ENCODE assay signal across 22 cellular contexts in the genomic region with DNA sequence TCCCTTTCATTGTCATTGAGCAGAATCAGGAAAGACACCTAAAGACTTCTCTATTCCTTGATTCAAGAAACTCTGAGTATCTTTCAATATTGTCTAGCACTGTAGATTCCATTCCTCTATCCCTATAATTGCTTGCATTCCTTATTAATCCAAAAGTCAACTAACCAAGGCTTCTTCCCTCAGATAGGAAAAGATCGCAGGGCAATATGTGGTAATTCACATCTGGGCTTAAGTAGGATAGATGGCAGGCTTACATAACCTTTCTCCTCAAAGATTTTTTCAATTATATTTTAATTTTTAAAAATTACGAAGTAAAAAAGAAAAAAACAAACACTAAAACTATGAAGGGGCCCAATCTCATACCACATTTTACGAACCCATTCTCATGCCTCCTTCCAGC.
"Had no signal": no experiment of that assay in that cellular context is flagged by ENCODE, and none has a peak within 500 bp of the region (broad histone marks: within the 10 kb centered on the region; RNA-seq: fewer than 3 reads in every experiment).

No MANE protein-coding gene starts in this region.

- H3K9ac ChIP-seq: SK-N-SH had no signal

- H3K4me2 ChIP-seq: SK-N-SH had no signal

- H3K9me2 ChIP-seq: SK-N-SH had no signal

- H3K9me3 ChIP-seq: SK-N-SH had no signal

- ATAC-seq: Panc1, T-cell had no signal

- H3K27me3 Mint-ChIP-seq: T-cell had no signal

- H3K27ac Mint-ChIP-seq: T-cell had no signal

- H3K4me1 Mint-ChIP-seq: T-cell had no signal

- H3K4me3 Mint-ChIP-seq: T-cell had no signal

- H3K27ac ChIP-seq: HL-60, RWPE1 had no signal

- H3K36me3 Mint-ChIP-seq: T-cell had no signal

- H3K9me3 Mint-ChIP-seq: T-cell had no signal

- DNase-seq: Karpas-422, KG1, MM.1S, NCI-H1092 treated with DMSO at 0.1 percent for 48 hours, NCI-H1436, NCI-H187, NCI-H2029, NCI-H2081 treated with DMSO at 0.1 percent for 48 hours, NCI-H2171, NCI-H226, NCI-H446, NCI-H510A, NCI-H524 treated with DMSO at 0.1 percent for 48 hours, NCI-H69, NCI-H774, SHP77, SK-N-SH, SW 1271, T-cell had no signal
